Comparison of ENCODE assay signal across 8 cellular contexts in the genomic region with DNA sequence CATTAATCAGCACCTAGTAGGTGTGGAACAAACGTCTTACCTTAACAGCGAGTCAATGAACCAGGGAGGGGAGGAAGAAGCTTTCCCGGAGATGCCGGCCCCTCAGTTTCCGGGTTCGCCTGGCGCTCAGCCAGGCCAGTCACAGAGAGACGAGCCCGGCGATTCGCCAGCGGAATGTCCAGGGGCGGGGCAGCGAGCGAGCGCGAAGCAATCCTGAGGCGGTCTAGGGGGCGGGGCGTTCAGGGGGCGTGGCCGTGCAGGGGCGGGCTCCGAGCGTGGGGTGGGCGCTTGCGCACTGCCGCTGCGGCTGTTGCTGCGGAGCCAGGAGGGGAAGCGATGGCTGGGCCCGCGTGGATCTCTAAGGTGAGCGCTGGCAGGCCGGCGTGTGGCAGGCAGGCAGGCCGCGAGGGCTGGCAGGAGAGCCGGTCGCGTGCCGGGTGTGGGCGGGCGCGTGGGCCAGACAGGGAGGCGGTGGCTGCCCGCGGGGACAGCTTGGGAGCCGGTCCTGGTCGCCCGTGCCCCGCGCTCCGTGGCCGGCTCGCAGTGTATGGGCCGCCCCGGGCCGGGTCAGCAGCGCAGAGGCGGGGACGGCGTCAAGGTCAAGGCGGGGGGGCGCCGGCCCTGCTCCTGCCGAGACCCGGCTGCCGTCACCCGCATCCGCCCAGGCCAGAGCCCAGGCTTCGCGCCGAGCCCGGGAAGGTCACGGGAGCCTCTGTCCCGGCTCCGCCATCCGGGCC. TPM values are rescaled to one million over a fixed set of nuclear protein-coding genes. Genes with fewer than 3 reads are reported as not detected.
A peak's percentile ranks its signal among the peaks of the same experiment; 100 is the strongest.
DNase-seq lines count a peak whose midpoint lies in the region; TF ChIP-seq lines count a peak whose summit lies in the region.

IDH3A (plus strand) TSS at position 295 of the 737 bp plus-strand sequence; CDS start at position 337, 42 bp downstream.

- peak; percentile 98 for DNase-seq in G401 (ENCODE audit: low spot score)
- peak; percentile 100 for DNase-seq in HAP-1 (ENCODE audit: low spot score in 2 of 2)
- DNase-seq in MM.1S, result peak; percentile 98
- peak; percentile 79 for DNase-seq in SHP77 treated with DMSO at 0.1 percent for 48 hours (lab: John Stamatoyannopoulos, UW)
- peak; percentile 100 for DNase-seq in activated effector memory CD4-positive, alpha-beta T cell treated with anti-CD3 and anti-CD28 coated beads, Interleukin-2, amount 50 U/mL, for 16 hours
- peak; percentile 94 for DNase-seq in fibroblast of the aortic adventitia (ENCODE audit: low read depth)
- peak; percentile 100 for DNase-seq in nephron progenitor cell

- H3K4me2 ChIP-seq in MM.1S (ENCODE audit: low read depth, low read length), result peak within 1 kb of the TSS; percentile 95

- H3K4me1 ChIP-seq in HAP-1, result peaks cover 16% of the 10 kb centered on the region
- H3K4me1 ChIP-seq in MM.1S (ENCODE audit: low read length), result peaks cover 11% of the 10 kb centered on the region

- H3K27me3 Mint-ChIP-seq in nephron progenitor cell (ENCODE audit: low read depth, poor library complexity), result peaks cover 3% of the 10 kb centered on the region
- H3K27me3 Mint-ChIP-seq in stimulated activated naive CD8-positive, alpha-beta T cell treated with anti-CD3 and anti-CD28 coated beads, Interleukin-15, Interleukin-2, amounts not matched to agents 100 ng/mL and 50 ng/mL, for 24 hours, result no peaks in the 10 kb centered on the region

- peak within 1 kb of the TSS; percentile 57 for H3K4me3 ChIP-seq in HAP-1
- peak within 1 kb of the TSS; percentile 78 for H3K4me3 ChIP-seq in MM.1S (ENCODE audit: low read length)
- H3K4me3 ChIP-seq in fibroblast of the aortic adventitia (ENCODE audit: low read depth, low read length), result peak within 1 kb of the TSS; percentile 77

- H3K9me3 Mint-ChIP-seq in nephron progenitor cell, result no peaks in the 10 kb centered on the region
- no peaks in the 10 kb centered on the region for H3K9me3 Mint-ChIP-seq in stimulated activated naive CD8-positive, alpha-beta T cell treated with anti-CD3 and anti-CD28 coated beads, Interleukin-15, Interleukin-2, amounts not matched to agents 100 ng/mL and 50 ng/mL, for 24 hours

- H3K27me3 ChIP-seq in HAP-1 (ENCODE audit: low read depth) (no peaks in the 10 kb centered on the region), MM.1S (replicated peaks; ENCODE audit: insufficient read depth, low read length) (no peaks in the 10 kb centered on the region)

- no peaks in the 10 kb centered on the region for H3K9me3 ChIP-seq in HAP-1
- H3K9me3 ChIP-seq in MM.1S (replicated peaks; ENCODE audit: insufficient read depth, low read length), result no peaks in the 10 kb centered on the region

- H3K27ac Mint-ChIP-seq in nephron progenitor cell, result peak within 1 kb of the TSS; percentile 62
- H3K27ac Mint-ChIP-seq in stimulated activated naive CD8-positive, alpha-beta T cell treated with anti-CD3 and anti-CD28 coated beads, Interleukin-15, Interleukin-2, amounts not matched to agents 100 ng/mL and 50 ng/mL, for 24 hours, result peak within 1 kb of the TSS; percentile 96

- no peaks in the 10 kb centered on the region for H3F3A ChIP-seq in MM.1S (ENCODE audit: insufficient read depth, low read length)

- in situ Hi-C loops in G401 (cut with HindIII; ENCODE audit: low sequenced_read_pairs) (no loop called here), HAP-1 (cut with MboI; ENCODE audit: low sequenced_read_pairs) (no loop called here)

- peak within 1 kb of the TSS; percentile 25; the same call in 1 of the 2 replicates for H3K27ac ChIP-seq in MM.1S (ENCODE audit: low read length)

- H3K79me2 ChIP-seq in MM.1S (ENCODE audit: low read length), result peaks cover 48% of the 10 kb centered on the region

- peak within 1 kb of the TSS; percentile 53 for H2AFZ ChIP-seq in MM.1S (ENCODE audit: low read length)

- no peaks in the 10 kb centered on the region for H3K36me3 Mint-ChIP-seq in nephron progenitor cell (ENCODE audit: low read depth)
- H3K36me3 Mint-ChIP-seq in stimulated activated naive CD8-positive, alpha-beta T cell treated with anti-CD3 and anti-CD28 coated beads, Interleukin-15, Interleukin-2, amounts not matched to agents 100 ng/mL and 50 ng/mL, for 24 hours (ENCODE audit: low read depth), result peaks cover 19% of the 10 kb centered on the region

- peak within 1 kb of the TSS; percentile 94 for H3K4me3 Mint-ChIP-seq in nephron progenitor cell
- H3K4me3 Mint-ChIP-seq in stimulated activated naive CD8-positive, alpha-beta T cell treated with anti-CD3 and anti-CD28 coated beads, Interleukin-15, Interleukin-2, amounts not matched to agents 100 ng/mL and 50 ng/mL, for 24 hours, result peak within 1 kb of the TSS; percentile 98

- TF ChIP-seq CTCF in MM.1S (IDR thresholded peaks at IDR 0.05; ENCODE audit: low read length), result no peak
- TF ChIP-seq CTCF in fibroblast of the aortic adventitia (IDR thresholded peaks at IDR 0.05; ENCODE audit: insufficient read depth, low read length), result no peak
- no peak for TF ChIP-seq CTCF in nephron progenitor cell (IDR thresholded peaks at IDR 0.05)

- peaks cover 27% of the 10 kb centered on the region for H3K4me1 Mint-ChIP-seq in nephron progenitor cell
- H3K4me1 Mint-ChIP-seq in stimulated activated naive CD8-positive, alpha-beta T cell treated with anti-CD3 and anti-CD28 coated beads, Interleukin-15, Interleukin-2, amounts not matched to agents 100 ng/mL and 50 ng/mL, for 24 hours (ENCODE audit: low read depth), result peaks cover 43% of the 10 kb centered on the region

- H4K20me1 ChIP-seq in MM.1S (ENCODE audit: insufficient read depth, low read length), result no peaks in the 10 kb centered on the region

- no peaks in the 10 kb centered on the region; the same call in 1 of the 2 replicates for H3K36me3 ChIP-seq in HAP-1 (replicated peaks)
- 0 out of 2 replicates have a peak, but pooled peaks cover 5% of the 10 kb centered on the region for H3K36me3 ChIP-seq in MM.1S (replicated peaks; ENCODE audit: insufficient read depth, low read length)

- no peaks in the 10 kb centered on the region for H3K9me2 ChIP-seq in MM.1S (replicated peaks; ENCODE audit: insufficient read depth, low read length)

- H3K9ac ChIP-seq in MM.1S (ENCODE audit: low read length), result peak within 1 kb of the TSS; percentile 70

RNA-seq across cellular contexts. Expression of gene IDH3A, which starts in this region (rescaled TPM):
- total RNA-seq in G401 (2014; rRNA removed; shearing (Covaris generic)), result 53.8 and 68.5 TPM in 2 replicates
- 53.8 and 60.8 TPM in 2 replicates for total RNA-seq in fibroblast of the aortic adventitia (ENCODE audit: low replicate concordance)

Comparison
In these comparisons a context has a peak if more than half of its experiments do, and no peak if none do; other contexts are left out.
1. Peak in every context shown above with its lines: DNase-seq, H3K4me3 ChIP-seq and H3K27ac ChIP-seq.